ENCODE assay signal across 23 cellular contexts in genomic region chr15:59594991-59595390, GRCh38. TPM values are rescaled to one million over a fixed set of nuclear protein-coding genes. Genes with fewer than 3 reads are reported as not detected.
A peak's percentile ranks its signal among the peaks of the same experiment; 100 is the strongest.
DNase-seq lines count a peak whose midpoint lies in the region; ATAC-seq, FAIRE-seq and TF ChIP-seq lines count a peak whose summit lies in the region.
"Had no signal": no experiment of that assay in that cellular context is flagged by ENCODE, and none has a peak within 500 bp of the region (broad histone marks: within the 10 kb centered on the region; RNA-seq: fewer than 3 reads in every experiment).

No MANE protein-coding gene starts in this region.

- H3K4me2 ChIP-seq in A549 = peak overlapping the region; percentile 65
- H3K4me2 ChIP-seq in GM23338 = no peak overlapping the region
- H3K4me2 ChIP-seq in mammary epithelial cell (ENCODE audit: insufficient read depth, low read depth, low read length) = no peak overlapping the region

- H2AFZ ChIP-seq in GM23338 = 0 out of 2 replicates have a peak overlapping the region, but pooled peaks have one; percentile 4
- H2AFZ ChIP-seq in mammary epithelial cell (ENCODE audit: low read depth, low read length) = peak overlapping the region; percentile 54

- no peak for FAIRE-seq in A549 (lab: Jason Lieb, UNC)
- FAIRE-seq: endometrium had no signal

- H3K9me3 ChIP-seq in A549 (no peaks in the 10 kb centered on the region), mammary epithelial cell (replicated peaks; ENCODE audit: insufficient read depth, low read length) (no peaks in the 10 kb centered on the region), mucosa of stomach (ENCODE audit: control insufficient read depth, low read length) (no peaks in the 10 kb centered on the region), A673 (ENCODE audit: low read depth, low read length, poor library complexity, severe bottlenecking) (no peaks in the 10 kb centered on the region)

- H3K4me3 Mint-ChIP-seq in GM23338 = no peak overlapping the region
- H3K4me3 Mint-ChIP-seq: activated B cell treated with CpG ODN at 0.5 μM for 24 hours; activated naive CD8-positive, alpha-beta T cell treated with anti-CD3 and anti-CD28 coated beads, Interleukin-2, amount 10 ng/mL, durations not matched to agents 7 days and 5 days; brain; CD4-positive, alpha-beta memory T cell; natural killer cell had no signal

- H3K36me3 ChIP-seq in GM23338 (ENCODE audit: insufficient read depth) (no peaks in the 10 kb centered on the region), mammary epithelial cell (ENCODE audit: insufficient read depth, low read length) (no peaks in the 10 kb centered on the region), mucosa of stomach (ENCODE audit: control insufficient read depth, insufficient read depth, low read length) (no peaks in the 10 kb centered on the region), A673 (ENCODE audit: insufficient read depth, low read length, poor library complexity, severe bottlenecking) (no peaks in the 10 kb centered on the region)

- peaks cover under 1% of the 10 kb centered on the region; the same call in 1 of the 3 replicates for H3K9me3 Mint-ChIP-seq in GM23338
- H3K9me3 Mint-ChIP-seq: activated B cell treated with CpG ODN at 0.5 μM for 24 hours; activated naive CD8-positive, alpha-beta T cell treated with anti-CD3 and anti-CD28 coated beads, Interleukin-2, amount 10 ng/mL, durations not matched to agents 7 days and 5 days; natural killer cell had no signal

- H3K27ac Mint-ChIP-seq in GM23338 = no peak overlapping the region
- H3K27ac Mint-ChIP-seq: activated B cell treated with CpG ODN at 0.5 μM for 24 hours; activated naive CD8-positive, alpha-beta T cell treated with anti-CD3 and anti-CD28 coated beads, Interleukin-2, amount 10 ng/mL, durations not matched to agents 7 days and 5 days; CD4-positive, alpha-beta memory T cell; natural killer cell had no signal

- peak; percentile 48 to 49; a peak in 5 of 6 replicates for ATAC-seq in A549
- ATAC-seq in GM23338 = no peak
- ATAC-seq: natural killer cell had no signal

- H4K20me1 ChIP-seq in GM23338 (replicated peaks; ENCODE audit: insufficient read depth) (no peaks in the 10 kb centered on the region), mammary epithelial cell (ENCODE audit: insufficient read depth, low read length) (no peaks in the 10 kb centered on the region)

- CTCF ChIA-PET in A549 (lab: Yijun Ruan, JAX) (interaction anchor here (0.9 to 9.1 kb wide), 16 partner anchors 12 to 97 kb away, joined by 3 to 60 read pairs (median 4); partner anchors contain the start of gene GCNT3), mammary epithelial cell (lab: Charles Lee; ENCODE audit: low non-redundant PET) (no interaction called here), A673 (lab: Charles Lee) (no interaction called here)

- H3K4me1 ChIP-seq in A549 = peaks cover 40% of the 10 kb centered on the region
- H3K4me1 ChIP-seq in GM23338 (ENCODE audit: insufficient read depth) = no peaks in the 10 kb centered on the region
- H3K4me1 ChIP-seq in mammary epithelial cell (ENCODE audit: insufficient read depth, low read length) = peaks cover 13% of the 10 kb centered on the region
- H3K4me1 ChIP-seq in mucosa of stomach (ENCODE audit: control insufficient read depth, insufficient read depth, low read length) = peaks cover 38% of the 10 kb centered on the region
- no peaks in the 10 kb centered on the region for H3K4me1 ChIP-seq in A673 (ENCODE audit: insufficient read depth, low read length, poor library complexity, severe bottlenecking)

- no peaks in the 10 kb centered on the region for H3K27me3 ChIP-seq in GM23338 (ENCODE audit: insufficient read depth)
- H3K27me3 ChIP-seq in mammary epithelial cell (ENCODE audit: insufficient read depth, low read length) = no peaks in the 10 kb centered on the region
- no peaks in the 10 kb centered on the region for H3K27me3 ChIP-seq in mucosa of stomach (ENCODE audit: control insufficient read depth, insufficient read depth, low read length)
- H3K27me3 ChIP-seq in A673 (replicated peaks; ENCODE audit: insufficient read depth, low read depth, low read length, poor library complexity) = no peaks in the 10 kb centered on the region

- 49% methylated on average over 2 of the region's 2 CpGs for WGBS in A549 (ENCODE audit: missing lambda C conversion rate)
- WGBS in mammary epithelial cell (ENCODE audit: low coverage, missing lambda C conversion rate) = 88% methylated on average over 2 of the region's 2 CpGs

- DNase-seq in A549 (ENCODE audit: low read depth in 1 of 2, low spot score in 1 of 2) = no peak
- no peak for DNase-seq in GM23338 (ENCODE audit: low spot score)
- DNase-seq in mammary epithelial cell = no peak
- no peak for DNase-seq in activated CD4-positive, CD25-positive, alpha-beta regulatory T cell (lab: John Stamatoyannopoulos, UW)
- DNase-seq in AML-193 (lab: John Stamatoyannopoulos, UW) = no peak
- no peak for DNase-seq in A673 (ENCODE audit: low spot score)
- DNase-seq in T-helper 9 cell = no peak
- DNase-seq: activated B cell treated with CpG ODN at 0.5 μM for 24 hours; activated CD4-positive, alpha-beta T cell treated with anti-CD3 and anti-CD28 coated beads, Interleukin-2, amount 50 U/mL, for 48 hours; activated effector memory CD4-positive, alpha-beta T cell treated with Interleukin-2 at 50 U/mL for 16 hours; activated naive CD8-positive, alpha-beta T cell treated with anti-CD3 and anti-CD28 coated beads, Interleukin-2, amount 10 ng/mL, durations not matched to agents 7 days and 5 days; CD4-positive, alpha-beta memory T cell; cortex of kidney; DMS153; GF-D8; natural killer cell; NCI-H1105 treated with DMSO at 0.1 percent for 48 hours; NCI-H2081; stimulated activated CD4-positive, alpha-beta T cell treated with anti-CD3 and anti-CD28 coated beads, Interleukin-4, amount 100 ng/mL, for 4 hours; stimulated activated naive CD4-positive, alpha-beta T cell treated with Interleukin-2 at 50 U/mL for 16 hours had no signal

- peaks cover 8% of the 10 kb centered on the region for H3K27me3 Mint-ChIP-seq in GM23338 (ENCODE audit: insufficient read depth, low read depth, poor library complexity)

- no peaks in the 10 kb centered on the region for H3K79me2 ChIP-seq in GM23338 (replicated peaks; ENCODE audit: insufficient read depth)
- H3K79me2 ChIP-seq in mammary epithelial cell (ENCODE audit: insufficient read depth, low read length) = no peaks in the 10 kb centered on the region

- H3K9me2 ChIP-seq in GM23338 (ENCODE audit: insufficient read depth) = no peaks in the 10 kb centered on the region

- no peak overlapping the region for H3K9ac ChIP-seq in mammary epithelial cell (ENCODE audit: insufficient read depth, low read length)
- H3K9ac ChIP-seq in mucosa of stomach (ENCODE audit: low read length) = peak overlapping the region; percentile 30

- no peak for TF ChIP-seq EP300 in A549 (IDR thresholded peaks at IDR 0.05)

- H3K4me1 Mint-ChIP-seq in GM23338 = 0 out of 3 replicates have a peak, but pooled peaks cover 2% of the 10 kb centered on the region
- H3K4me1 Mint-ChIP-seq: activated B cell treated with CpG ODN at 0.5 μM for 24 hours had no signal

- dilution Hi-C loops in mammary epithelial cell (cut with HindIII; ENCODE audit: low sequenced_read_pairs) = loop anchor here (5.0 kb wide), 1 partner anchor 83 kb away; no protein-coding TSS in a partner anchor

- TF ChIP-seq POLR2A in A549 (IDR thresholded peaks at IDR 0.05; ENCODE audit: low read length) = no peak

- intact Hi-C loops in mammary epithelial cell (cut with micrococcal nuclease) = no loop called here
- intact Hi-C loops in A673 (cut with micrococcal nuclease; ENCODE audit: unreplicated experiment) = no loop called here

- 0 out of 3 replicates have a peak, but pooled peaks cover 2% of the 10 kb centered on the region for H3K36me3 Mint-ChIP-seq in GM23338 (ENCODE audit: low read depth)
- H3K36me3 Mint-ChIP-seq: activated naive CD8-positive, alpha-beta T cell treated with anti-CD3 and anti-CD28 coated beads, Interleukin-2, amount 10 ng/mL, durations not matched to agents 7 days and 5 days; brain; CD4-positive, alpha-beta memory T cell; natural killer cell had no signal

- POLR2A ChIA-PET in A549 (lab: Yijun Ruan, JAX) = interaction anchor here (0.6 to 5.3 kb wide), 9 partner anchors 10 to 552 kb away, joined by 3 to 57 read pairs (median 4); partner anchors contain the start of genes GCNT3 and GTF2A2
- POLR2A ChIA-PET in A673 (lab: Charles Lee; ENCODE audit: low non-redundant PET) = no interaction called here

- H3K4me3 ChIP-seq in A549 (no peak overlapping the region), GM23338 (no peak overlapping the region), mammary epithelial cell (replicated peaks in 1 of 3; ENCODE audit: insufficient read depth in 1 of 3, low read depth in 2 of 3, low read length in 3 of 3) (no peak overlapping the region), mucosa of stomach (ENCODE audit: low read length) (no peak overlapping the region), A673 (ENCODE audit: low read depth, low read length, poor library complexity, severe bottlenecking) (no peak overlapping the region)

- no peak for TF ChIP-seq RAD21 in A549 (conservative IDR thresholded peaks at IDR 0.05 in 1 of 2, IDR thresholded peaks at IDR 0.05 in 1 of 2)

- H3F3A ChIP-seq in GM23338 (replicated peaks; ENCODE audit: low read depth) = no peaks in the 10 kb centered on the region

- H3K27ac ChIP-seq in A549 = peak overlapping the region; percentile 86 to 92
- no peak overlapping the region for H3K27ac ChIP-seq in GM23338 (ENCODE audit: low read depth)
- no peak overlapping the region for H3K27ac ChIP-seq in mammary epithelial cell (ENCODE audit: insufficient read depth, low read depth, low read length)
- no peak overlapping the region for H3K27ac ChIP-seq in A673 (ENCODE audit: low read depth, low read length, poor library complexity, severe bottlenecking)

- no peak for TF ChIP-seq CTCF in A549 (IDR thresholded peaks at IDR 0.05)
- no peak for TF ChIP-seq CTCF in GM23338 (conservative IDR thresholded peaks at IDR 0.05; ENCODE audit: low read depth in 2 of 2)
- no peak for TF ChIP-seq CTCF in mammary epithelial cell (conservative IDR thresholded peaks at IDR 0.05 in 1 of 2, IDR thresholded peaks at IDR 0.05 in 1 of 2; ENCODE audit: extremely low read depth in 1 of 2, insufficient read depth in 1 of 2, low read depth in 1 of 2, low read length in 2 of 2)
- TF ChIP-seq CTCF in A673 (conservative IDR thresholded peaks at IDR 0.05; ENCODE audit: low read depth, low read length) = no peak

- in situ Hi-C loops in mammary epithelial cell (cut with MboI; ENCODE audit: low sequenced_read_pairs in 2 of 2) = no loop called here

- BruUV-seq in mammary epithelial cell (replicated peaks; lab: Mats Ljungman, UMichigan) (no TSS peak), A673 (replicated peaks; lab: Mats Ljungman, UMichigan) (no TSS peak)

RNA-seq across cellular contexts. Expression of gene GCNT3, which starts 16.6 kb away (rescaled TPM):
- polyA plus RNA-seq in A549 (2011; rRNA removed) (134 and 153 TPM in 2 replicates), A549 (2017; fragmentation: RNase III; extraction: RNeasy Plus Mini Kit Qiagen cat#74134 plus additional on column Dnase treatment) (61.4 to 69.2 TPM (median 62.7 TPM) in 3 replicates), GM23338 (2016; fragmentation: Nextera tagmentation; extraction: Ambion mirVana) (not detected in 2 replicates), mammary epithelial cell (0.18 TPM)
- 37.2 and 41.9 TPM in 2 replicates for polyA plus RNA-seq in A549 (2012; cell fraction: cytosol; rRNA removed)
- 35.0 and 53.3 TPM in 2 replicates for polyA plus RNA-seq in A549 (2012; cell fraction: nucleus; rRNA removed)
- polyA minus RNA-seq in A549 (2011; rRNA and poly(A)+ RNA removed) = 78.7 and 82.6 TPM in 2 replicates
- not detected in 2 replicates for total RNA-seq in GM23338 (2014; rRNA removed; shearing (Covaris generic))
- total RNA-seq in mammary epithelial cell (1 to 10 TPM in 1 of 2 donors, not detected in 1; 1.0 TPM), A673 (2021) (not detected in 2 replicates)
- not detected for polyA minus RNA-seq in mammary epithelial cell
- total RNA-seq: activated B cell treated with CpG ODN at 0.5 μM for 24 hours; activated naive CD8-positive, alpha-beta T cell treated with anti-CD3 and anti-CD28 coated beads, Interleukin-2, amount 10 ng/mL, durations not matched to agents 7 days and 5 days; CD4-positive, alpha-beta memory T cell; natural killer cell had no signal
- polyA plus RNA-seq: CD4-positive, alpha-beta memory T cell had no signal

Comparison
In these comparisons a context has a peak if more than half of its experiments do, and no peak if none do; other contexts are left out.
1. H3K27ac ChIP-seq: peak in A549 (2 of 2); none in GM23338 (single experiment), mammary epithelial cell (single experiment) and A673 (single experiment).